Comparison of ENCODE assay signal across 1 cellular context in the genomic region with DNA sequence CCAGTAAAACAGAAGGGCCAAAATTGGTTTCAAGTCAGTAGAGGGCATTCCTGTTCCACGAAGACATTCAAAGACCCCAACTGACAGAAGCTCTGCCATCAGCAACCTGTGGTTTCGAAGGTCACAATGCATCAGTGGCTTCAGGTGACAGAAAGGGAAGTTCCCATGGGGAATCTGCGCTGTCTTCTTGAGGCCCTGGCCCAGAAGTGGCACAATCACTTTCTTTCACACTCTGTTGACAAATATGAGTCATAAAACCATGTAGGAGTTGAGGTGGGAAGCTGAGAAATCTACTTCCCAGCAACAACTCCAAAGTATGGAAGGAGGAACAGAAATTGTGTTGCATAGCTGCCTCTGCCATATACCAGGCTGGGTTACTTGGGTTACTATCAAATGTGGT.
TF ChIP-seq lines count a peak whose summit lies in the region.

No MANE protein-coding gene starts in this region.

TF ChIP-seq in GM12878, 131 proteins besides CTCF, POLR2A, EP300 and RAD21 (continued from another document and continues in another):
- TF ChIP-seq IKZF1 (conservative IDR thresholded peaks at IDR 0.05): peak; percentile 57
- no peak for TF ChIP-seq ESRRA (IDR thresholded peaks at IDR 0.05; ENCODE audit: low read length)
- TF ChIP-seq ZBED1 (IDR thresholded peaks at IDR 0.05; ENCODE audit: borderline replicate concordance): no peak
- TF ChIP-seq FOS (IDR thresholded peaks at IDR 0.05; ENCODE audit: borderline replicate concordance, extremely low read depth, insufficient read length): no peak
- TF ChIP-seq, protein P1, sequence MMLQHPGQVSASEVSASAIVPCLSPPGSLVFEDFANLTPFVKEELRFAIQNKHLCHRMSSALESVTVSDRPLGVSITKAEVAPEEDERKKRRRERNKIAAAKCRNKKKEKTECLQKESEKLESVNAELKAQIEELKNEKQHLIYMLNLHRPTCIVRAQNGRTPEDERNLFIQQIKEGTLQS (IDR thresholded peaks at IDR 0.05; ENCODE audit: borderline replicate concordance, extremely low read depth, low read depth, low read length): no peak
- no peak for TF ChIP-seq MTA3 (IDR thresholded peaks at IDR 0.05; ENCODE audit: borderline replicate concordance, low read length)
- no peak for TF ChIP-seq NR2C1 (IDR thresholded peaks at IDR 0.05)
- TF ChIP-seq TCF12 (IDR thresholded peaks at IDR 0.05; ENCODE audit: low read depth, low read length): 0 out of 2 replicates have a peak, but pooled peaks have one; percentile 11
- TF ChIP-seq RELA (IDR thresholded peaks at IDR 0.05; ENCODE audit: borderline replicate concordance, partially characterized antibody): no peak
- peak; percentile 52; the same call in 1 of the 2 replicates for TF ChIP-seq CREM (IDR thresholded peaks at IDR 0.05; ENCODE audit: low read depth)
- TF ChIP-seq MTA2 (IDR thresholded peaks at IDR 0.05; ENCODE audit: low read depth): 0 out of 2 replicates have a peak, but pooled peaks have one; percentile 28
- TF ChIP-seq EZH2 (IDR thresholded peaks at IDR 0.05; ENCODE audit: borderline replicate concordance, control insufficient read depth, low read depth, low read length): no peak
- no peak for TF ChIP-seq SMARCA5 (IDR thresholded peaks at IDR 0.05)
- TF ChIP-seq BCL11A (IDR thresholded peaks at IDR 0.05; ENCODE audit: low read depth, low read length): peak; percentile 38; the same call in 1 of the 2 replicates
- no peak for TF ChIP-seq SPI1 (IDR thresholded peaks at IDR 0.05; ENCODE audit: borderline replicate concordance, insufficient read depth, low read depth, low read length)
- TF ChIP-seq, protein P2, sequence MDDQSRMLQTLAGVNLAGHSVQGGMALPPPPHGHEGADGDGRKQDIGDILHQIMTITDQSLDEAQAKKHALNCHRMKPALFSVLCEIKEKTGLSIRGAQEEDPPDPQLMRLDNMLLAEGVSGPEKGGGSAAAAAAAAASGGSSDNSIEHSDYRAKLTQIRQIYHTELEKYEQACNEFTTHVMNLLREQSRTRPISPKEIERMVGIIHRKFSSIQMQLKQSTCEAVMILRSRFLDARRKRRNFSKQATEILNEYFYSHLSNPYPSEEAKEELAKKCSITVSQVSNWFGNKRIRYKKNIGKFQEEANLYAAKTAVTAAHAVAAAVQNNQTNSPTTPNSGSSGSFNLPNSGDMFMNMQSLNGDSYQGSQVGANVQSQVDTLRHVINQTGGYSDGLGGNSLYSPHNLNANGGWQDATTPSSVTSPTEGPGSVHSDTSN (IDR thresholded peaks at IDR 0.05; ENCODE audit: insufficient replicate concordance, low read depth, low read length): no peak
- TF ChIP-seq POU2F2 (IDR thresholded peaks at IDR 0.05; ENCODE audit: borderline replicate concordance, low read depth, low read length): no peak
- TF ChIP-seq CBX3 (IDR thresholded peaks at IDR 0.05; ENCODE audit: borderline replicate concordance, low read depth): no peak
- TF ChIP-seq, protein P3, sequence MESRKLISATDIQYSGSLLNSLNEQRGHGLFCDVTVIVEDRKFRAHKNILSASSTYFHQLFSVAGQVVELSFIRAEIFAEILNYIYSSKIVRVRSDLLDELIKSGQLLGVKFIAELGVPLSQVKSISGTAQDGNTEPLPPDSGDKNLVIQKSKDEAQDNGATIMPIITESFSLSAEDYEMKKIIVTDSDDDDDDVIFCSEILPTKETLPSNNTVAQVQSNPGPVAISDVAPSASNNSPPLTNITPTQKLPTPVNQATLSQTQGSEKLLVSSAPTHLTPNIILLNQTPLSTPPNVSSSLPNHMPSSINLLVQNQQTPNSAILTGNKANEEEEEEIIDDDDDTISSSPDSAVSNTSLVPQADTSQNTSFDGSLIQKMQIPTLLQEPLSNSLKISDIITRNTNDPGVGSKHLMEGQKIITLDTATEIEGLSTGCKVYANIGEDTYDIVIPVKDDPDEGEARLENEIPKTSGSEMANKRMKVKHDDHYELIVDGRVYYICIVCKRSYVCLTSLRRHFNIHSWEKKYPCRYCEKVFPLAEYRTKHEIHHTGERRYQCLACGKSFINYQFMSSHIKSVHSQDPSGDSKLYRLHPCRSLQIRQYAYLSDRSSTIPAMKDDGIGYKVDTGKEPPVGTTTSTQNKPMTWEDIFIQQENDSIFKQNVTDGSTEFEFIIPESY (IDR thresholded peaks at IDR 0.05): no peak
- TF ChIP-seq, protein P4, sequence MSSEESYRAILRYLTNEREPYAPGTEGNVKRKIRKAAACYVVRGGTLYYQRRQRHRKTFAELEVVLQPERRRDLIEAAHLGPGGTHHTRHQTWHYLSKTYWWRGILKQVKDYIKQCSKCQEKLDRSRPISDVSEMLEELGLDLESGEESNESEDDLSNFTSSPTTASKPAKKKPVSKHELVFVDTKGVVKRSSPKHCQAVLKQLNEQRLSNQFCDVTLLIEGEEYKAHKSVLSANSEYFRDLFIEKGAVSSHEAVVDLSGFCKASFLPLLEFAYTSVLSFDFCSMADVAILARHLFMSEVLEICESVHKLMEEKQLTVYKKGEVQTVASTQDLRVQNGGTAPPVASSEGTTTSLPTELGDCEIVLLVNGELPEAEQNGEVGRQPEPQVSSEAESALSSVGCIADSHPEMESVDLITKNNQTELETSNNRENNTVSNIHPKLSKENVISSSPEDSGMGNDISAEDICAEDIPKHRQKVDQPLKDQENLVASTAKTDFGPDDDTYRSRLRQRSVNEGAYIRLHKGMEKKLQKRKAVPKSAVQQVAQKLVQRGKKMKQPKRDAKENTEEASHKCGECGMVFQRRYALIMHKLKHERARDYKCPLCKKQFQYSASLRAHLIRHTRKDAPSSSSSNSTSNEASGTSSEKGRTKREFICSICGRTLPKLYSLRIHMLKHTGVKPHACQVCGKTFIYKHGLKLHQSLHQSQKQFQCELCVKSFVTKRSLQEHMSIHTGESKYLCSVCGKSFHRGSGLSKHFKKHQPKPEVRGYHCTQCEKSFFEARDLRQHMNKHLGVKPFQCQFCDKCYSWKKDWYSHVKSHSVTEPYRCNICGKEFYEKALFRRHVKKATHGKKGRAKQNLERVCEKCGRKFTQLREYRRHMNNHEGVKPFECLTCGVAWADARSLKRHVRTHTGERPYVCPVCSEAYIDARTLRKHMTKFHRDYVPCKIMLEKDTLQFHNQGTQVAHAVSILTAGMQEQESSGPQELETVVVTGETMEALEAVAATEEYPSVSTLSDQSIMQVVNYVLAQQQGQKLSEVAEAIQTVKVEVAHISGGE (CRISPR knock-in tag; IDR thresholded peaks at IDR 0.05): no peak
- TF ChIP-seq NFYA (IDR thresholded peaks at IDR 0.05; ENCODE audit: borderline replicate concordance, low read depth, low read length): no peak
- no peak for TF ChIP-seq YBX1 (IDR thresholded peaks at IDR 0.05)
- TF ChIP-seq, protein P5, sequence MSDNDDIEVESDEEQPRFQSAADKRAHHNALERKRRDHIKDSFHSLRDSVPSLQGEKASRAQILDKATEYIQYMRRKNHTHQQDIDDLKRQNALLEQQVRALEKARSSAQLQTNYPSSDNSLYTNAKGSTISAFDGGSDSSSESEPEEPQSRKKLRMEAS (IDR thresholded peaks at IDR 0.05; ENCODE audit: low read depth, low read length): no peak
- TF ChIP-seq, protein P6, sequence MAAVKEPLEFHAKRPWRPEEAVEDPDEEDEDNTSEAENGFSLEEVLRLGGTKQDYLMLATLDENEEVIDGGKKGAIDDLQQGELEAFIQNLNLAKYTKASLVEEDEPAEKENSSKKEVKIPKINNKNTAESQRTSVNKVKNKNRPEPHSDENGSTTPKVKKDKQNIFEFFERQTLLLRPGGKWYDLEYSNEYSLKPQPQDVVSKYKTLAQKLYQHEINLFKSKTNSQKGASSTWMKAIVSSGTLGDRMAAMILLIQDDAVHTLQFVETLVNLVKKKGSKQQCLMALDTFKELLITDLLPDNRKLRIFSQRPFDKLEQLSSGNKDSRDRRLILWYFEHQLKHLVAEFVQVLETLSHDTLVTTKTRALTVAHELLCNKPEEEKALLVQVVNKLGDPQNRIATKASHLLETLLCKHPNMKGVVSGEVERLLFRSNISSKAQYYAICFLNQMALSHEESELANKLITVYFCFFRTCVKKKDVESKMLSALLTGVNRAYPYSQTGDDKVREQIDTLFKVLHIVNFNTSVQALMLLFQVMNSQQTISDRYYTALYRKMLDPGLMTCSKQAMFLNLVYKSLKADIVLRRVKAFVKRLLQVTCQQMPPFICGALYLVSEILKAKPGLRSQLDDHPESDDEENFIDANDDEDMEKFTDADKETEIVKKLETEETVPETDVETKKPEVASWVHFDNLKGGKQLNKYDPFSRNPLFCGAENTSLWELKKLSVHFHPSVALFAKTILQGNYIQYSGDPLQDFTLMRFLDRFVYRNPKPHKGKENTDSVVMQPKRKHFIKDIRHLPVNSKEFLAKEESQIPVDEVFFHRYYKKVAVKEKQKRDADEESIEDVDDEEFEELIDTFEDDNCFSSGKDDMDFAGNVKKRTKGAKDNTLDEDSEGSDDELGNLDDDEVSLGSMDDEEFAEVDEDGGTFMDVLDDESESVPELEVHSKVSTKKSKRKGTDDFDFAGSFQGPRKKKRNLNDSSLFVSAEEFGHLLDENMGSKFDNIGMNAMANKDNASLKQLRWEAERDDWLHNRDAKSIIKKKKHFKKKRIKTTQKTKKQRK (IDR thresholded peaks at IDR 0.05; ENCODE audit: low read depth, low read length): no peak
- no peak for TF ChIP-seq LARP7 (IDR thresholded peaks at IDR 0.05)
- TF ChIP-seq TARDBP (IDR thresholded peaks at IDR 0.05; ENCODE audit: borderline replicate concordance): no peak
- no peak for TF ChIP-seq ZNF384 (IDR thresholded peaks at IDR 0.05; ENCODE audit: borderline replicate concordance, low read depth, low read length)
- no peak for TF ChIP-seq ZNF24 (IDR thresholded peaks at IDR 0.05)
- TF ChIP-seq TCF7 (IDR thresholded peaks at IDR 0.05; ENCODE audit: borderline replicate concordance): no peak
- TF ChIP-seq YY1 (IDR thresholded peaks at IDR 0.05; ENCODE audit: low read depth, low read length): no peak
- TF ChIP-seq, protein P7, sequence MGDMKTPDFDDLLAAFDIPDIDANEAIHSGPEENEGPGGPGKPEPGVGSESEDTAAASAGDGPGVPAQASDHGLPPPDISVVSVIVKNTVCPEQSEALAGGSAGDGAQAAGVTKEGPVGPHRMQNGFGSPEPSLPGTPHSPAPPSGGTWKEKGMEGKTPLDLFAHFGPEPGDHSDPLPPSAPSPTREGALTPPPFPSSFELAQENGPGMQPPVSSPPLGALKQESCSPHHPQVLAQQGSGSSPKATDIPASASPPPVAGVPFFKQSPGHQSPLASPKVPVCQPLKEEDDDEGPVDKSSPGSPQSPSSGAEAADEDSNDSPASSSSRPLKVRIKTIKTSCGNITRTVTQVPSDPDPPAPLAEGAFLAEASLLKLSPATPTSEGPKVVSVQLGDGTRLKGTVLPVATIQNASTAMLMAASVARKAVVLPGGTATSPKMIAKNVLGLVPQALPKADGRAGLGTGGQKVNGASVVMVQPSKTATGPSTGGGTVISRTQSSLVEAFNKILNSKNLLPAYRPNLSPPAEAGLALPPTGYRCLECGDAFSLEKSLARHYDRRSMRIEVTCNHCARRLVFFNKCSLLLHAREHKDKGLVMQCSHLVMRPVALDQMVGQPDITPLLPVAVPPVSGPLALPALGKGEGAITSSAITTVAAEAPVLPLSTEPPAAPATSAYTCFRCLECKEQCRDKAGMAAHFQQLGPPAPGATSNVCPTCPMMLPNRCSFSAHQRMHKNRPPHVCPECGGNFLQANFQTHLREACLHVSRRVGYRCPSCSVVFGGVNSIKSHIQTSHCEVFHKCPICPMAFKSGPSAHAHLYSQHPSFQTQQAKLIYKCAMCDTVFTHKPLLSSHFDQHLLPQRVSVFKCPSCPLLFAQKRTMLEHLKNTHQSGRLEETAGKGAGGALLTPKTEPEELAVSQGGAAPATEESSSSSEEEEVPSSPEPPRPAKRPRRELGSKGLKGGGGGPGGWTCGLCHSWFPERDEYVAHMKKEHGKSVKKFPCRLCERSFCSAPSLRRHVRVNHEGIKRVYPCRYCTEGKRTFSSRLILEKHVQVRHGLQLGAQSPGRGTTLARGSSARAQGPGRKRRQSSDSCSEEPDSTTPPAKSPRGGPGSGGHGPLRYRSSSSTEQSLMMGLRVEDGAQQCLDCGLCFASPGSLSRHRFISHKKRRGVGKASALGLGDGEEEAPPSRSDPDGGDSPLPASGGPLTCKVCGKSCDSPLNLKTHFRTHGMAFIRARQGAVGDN (IDR thresholded peaks at IDR 0.05): no peak
- peak; percentile 90 for TF ChIP-seq RUNX3 (IDR thresholded peaks at IDR 0.05; ENCODE audit: low read length)
- no peak for TF ChIP-seq SP1 (IDR thresholded peaks at IDR 0.05; ENCODE audit: low read depth, low read length)
- TF ChIP-seq NR2F1 (conservative IDR thresholded peaks at IDR 0.05): peak; percentile 56; the same call in 1 of the 2 replicates
- TF ChIP-seq EGR1 (IDR thresholded peaks at IDR 0.05; ENCODE audit: borderline replicate concordance in 1 of 2, low read depth in 2 of 2, low read length in 2 of 2): no peak
- no peak for TF ChIP-seq ZNF207 (IDR thresholded peaks at IDR 0.05; ENCODE audit: borderline replicate concordance)
- no peak for TF ChIP-seq RCOR1 (conservative IDR thresholded peaks at IDR 0.05; ENCODE audit: low read depth, low read length)
- TF ChIP-seq SREBF2 (IDR thresholded peaks at IDR 0.05; ENCODE audit: low read length): no peak
- peak; percentile 50; the same call in 1 of the 2 replicates for TF ChIP-seq PAX5 (IDR thresholded peaks at IDR 0.05; ENCODE audit: borderline replicate concordance, low read depth, low read length)
- no peak for TF ChIP-seq SIX5 (IDR thresholded peaks at IDR 0.05; ENCODE audit: low read depth, low read length, severe bottlenecking)
- TF ChIP-seq, protein P8, sequence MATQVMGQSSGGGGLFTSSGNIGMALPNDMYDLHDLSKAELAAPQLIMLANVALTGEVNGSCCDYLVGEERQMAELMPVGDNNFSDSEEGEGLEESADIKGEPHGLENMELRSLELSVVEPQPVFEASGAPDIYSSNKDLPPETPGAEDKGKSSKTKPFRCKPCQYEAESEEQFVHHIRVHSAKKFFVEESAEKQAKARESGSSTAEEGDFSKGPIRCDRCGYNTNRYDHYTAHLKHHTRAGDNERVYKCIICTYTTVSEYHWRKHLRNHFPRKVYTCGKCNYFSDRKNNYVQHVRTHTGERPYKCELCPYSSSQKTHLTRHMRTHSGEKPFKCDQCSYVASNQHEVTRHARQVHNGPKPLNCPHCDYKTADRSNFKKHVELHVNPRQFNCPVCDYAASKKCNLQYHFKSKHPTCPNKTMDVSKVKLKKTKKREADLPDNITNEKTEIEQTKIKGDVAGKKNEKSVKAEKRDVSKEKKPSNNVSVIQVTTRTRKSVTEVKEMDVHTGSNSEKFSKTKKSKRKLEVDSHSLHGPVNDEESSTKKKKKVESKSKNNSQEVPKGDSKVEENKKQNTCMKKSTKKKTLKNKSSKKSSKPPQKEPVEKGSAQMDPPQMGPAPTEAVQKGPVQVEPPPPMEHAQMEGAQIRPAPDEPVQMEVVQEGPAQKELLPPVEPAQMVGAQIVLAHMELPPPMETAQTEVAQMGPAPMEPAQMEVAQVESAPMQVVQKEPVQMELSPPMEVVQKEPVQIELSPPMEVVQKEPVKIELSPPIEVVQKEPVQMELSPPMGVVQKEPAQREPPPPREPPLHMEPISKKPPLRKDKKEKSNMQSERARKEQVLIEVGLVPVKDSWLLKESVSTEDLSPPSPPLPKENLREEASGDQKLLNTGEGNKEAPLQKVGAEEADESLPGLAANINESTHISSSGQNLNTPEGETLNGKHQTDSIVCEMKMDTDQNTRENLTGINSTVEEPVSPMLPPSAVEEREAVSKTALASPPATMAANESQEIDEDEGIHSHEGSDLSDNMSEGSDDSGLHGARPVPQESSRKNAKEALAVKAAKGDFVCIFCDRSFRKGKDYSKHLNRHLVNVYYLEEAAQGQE (IDR thresholded peaks at IDR 0.05; ENCODE audit: low read depth, low read length): no peak
- TF ChIP-seq CHD2 (IDR thresholded peaks at IDR 0.05; ENCODE audit: borderline replicate concordance, low read depth, low read length): no peak
